ENCODE assay signal across 9 cellular contexts in the genomic region with DNA sequence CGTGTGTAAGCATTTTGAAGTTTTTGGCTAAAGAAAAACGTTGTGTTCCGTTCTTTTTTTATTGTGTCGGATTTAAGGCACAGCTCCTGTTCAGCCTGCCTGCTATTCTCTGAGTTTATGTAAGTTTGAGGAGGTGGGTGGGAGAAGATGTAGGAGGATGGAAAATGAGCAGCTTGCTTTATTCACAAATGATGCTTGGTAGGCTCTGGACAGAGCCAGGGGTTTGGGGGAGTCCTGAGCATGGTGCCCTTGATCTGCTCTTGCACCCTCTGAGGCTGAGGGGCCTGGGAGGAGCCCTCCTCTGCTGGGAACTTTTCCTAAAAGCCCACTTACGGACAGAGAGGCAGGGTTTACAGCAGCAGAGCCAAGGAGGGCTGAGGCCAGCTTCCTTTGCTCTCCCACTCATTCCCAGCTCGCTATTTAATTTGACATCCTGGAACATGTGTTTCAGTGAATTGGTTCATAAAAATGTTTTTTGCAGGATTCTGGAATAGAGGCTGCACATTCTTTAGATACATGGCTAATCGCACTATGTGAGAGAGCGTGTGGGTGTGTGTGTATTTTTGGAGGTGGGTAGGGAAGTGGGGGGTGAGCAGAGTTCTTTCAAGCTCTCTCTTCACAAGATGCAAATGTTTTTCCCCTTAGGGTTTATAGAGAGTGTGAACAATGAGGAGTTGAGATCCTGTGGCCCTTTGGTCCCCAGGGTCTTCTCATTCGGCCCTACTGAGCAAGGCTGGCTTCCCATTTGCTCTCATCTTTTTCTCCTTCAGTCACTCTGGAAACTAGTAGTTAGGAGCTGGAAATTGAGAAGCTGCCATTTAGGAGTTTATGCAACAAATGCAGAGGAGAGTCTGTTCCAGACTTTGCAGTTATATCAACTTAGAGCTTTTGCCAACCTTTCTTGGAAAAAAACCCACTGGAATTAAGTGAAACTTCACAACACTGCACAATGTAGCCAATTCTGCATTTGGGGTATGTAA. TPM values are rescaled to one million over a fixed set of nuclear protein-coding genes. Genes with fewer than 3 reads are reported as not detected.
DNase-seq lines count a peak whose midpoint lies in the region; ATAC-seq and TF ChIP-seq lines count a peak whose summit lies in the region.
"Had no signal": no experiment of that assay in that cellular context is flagged by ENCODE, and none has a peak within 500 bp of the region (broad histone marks: within the 10 kb centered on the region; RNA-seq: fewer than 3 reads in every experiment).

No MANE protein-coding gene starts in this region.

- ATAC-seq in GM18502 (IDR thresholded peaks at IDR 0.05; ENCODE audit: poor library complexity, unreplicated experiment) (peak; percentile 67), GM21825 (IDR thresholded peaks at IDR 0.05; ENCODE audit: unreplicated experiment) (peak; percentile 77)

- H3K27me3 ChIP-seq in Peyer's patch (no peaks in the 10 kb centered on the region), stomach smooth muscle (ENCODE audit: control insufficient read depth in 1 of 2, insufficient read depth in 2 of 2, low read length in 2 of 2) (no peaks in the 10 kb centered on the region)
- H3K27me3 ChIP-seq: SJSA1 had no signal

- H3K9me3 ChIP-seq in Peyer's patch: no peaks in the 10 kb centered on the region
- H3K9me3 ChIP-seq in stomach smooth muscle (ENCODE audit: control insufficient read depth in 2 of 2, low read length in 2 of 2): no peaks in the 10 kb centered on the region
- H3K9me3 ChIP-seq: SJSA1 had no signal

- no peak for TF ChIP-seq CTCF in Peyer's patch (IDR thresholded peaks at IDR 0.05)

- H3K4me1 ChIP-seq in Peyer's patch (peaks cover 0 to 20% (median 5%) of the 10 kb centered on the region in 4 donors), stomach smooth muscle (ENCODE audit: control insufficient read depth, insufficient read depth, low read length) (peaks cover 26% of the 10 kb centered on the region)

- peak overlapping the region; percentile 29 to 41 for H3K9ac ChIP-seq in stomach smooth muscle (ENCODE audit: low read length in 2 of 2)

- no peak for TF ChIP-seq POLR2A in Peyer's patch (IDR thresholded peaks at IDR 0.05)

- H3K36me3 ChIP-seq in Peyer's patch: no peaks in the 10 kb centered on the region
- no peaks in the 10 kb centered on the region for H3K36me3 ChIP-seq in stomach smooth muscle (ENCODE audit: control insufficient read depth in 2 of 2, insufficient read depth in 2 of 2, low read length in 2 of 2)
- H3K36me3 ChIP-seq: SJSA1 had no signal

- H3K27ac ChIP-seq in Peyer's patch (peak overlapping the region; percentile 16 to 69 (median 56)), stomach smooth muscle (ENCODE audit: low read length) (peak overlapping the region; percentile 62)
- H3K27ac ChIP-seq: SJSA1 had no signal

- DNase-seq in Peyer's patch (peak in 1 of 3 donors; percentile 41), germinal center (ENCODE audit: low spot score) (peak; percentile 69), NCI-H1092 (lab: John Stamatoyannopoulos, UW) (no peak), NCI-H524 (lab: John Stamatoyannopoulos, UW) (no peak), Kasumi-1 (lab: John Stamatoyannopoulos, UW) (no peak)

- H3K4me3 ChIP-seq in Peyer's patch: no peak overlapping the region
- peak overlapping the region; percentile 39 to 54 for H3K4me3 ChIP-seq in stomach smooth muscle (ENCODE audit: low read length in 2 of 2)
- H3K4me3 ChIP-seq: SJSA1 had no signal

RNA-seq across cellular contexts. Expression of a gene that starts 32.1 kb away (rescaled TPM):
- total RNA-seq in Peyer's patch: 10 to 100 TPM in 1 of 4 donors, 1 to 10 TPM in 3; 5.2 to 54.5 (median 7.0) TPM

Comparison
In these comparisons a context has a peak if more than half of its experiments do, and no peak if none do; other contexts are left out.
1. H3K4me3 ChIP-seq: peak in stomach smooth muscle (2 of 2); none in Peyer's patch (0 of 4).